8 cellular contexts compared by ENCODE assay signal in genomic region chr11:128497057-128497957, GRCh38.
DNase-seq lines count a peak whose midpoint lies in the region; ATAC-seq and TF ChIP-seq lines count a peak whose summit lies in the region.

No MANE protein-coding gene starts in this region.

- H3K4me3 ChIP-seq in GM12865 (ENCODE audit: low read depth, low read length) (peak overlapping the region; percentile 3; the same call in 1 of the 2 replicates), hepatocyte (no peak overlapping the region), subcutaneous abdominal adipose tissue (ENCODE audit: low read depth in 1 of 5, low read length in 5 of 5) (peak overlapping the region; percentile 21 to 47 (median 30))

- no peaks in the 10 kb centered on the region for H3K27me3 ChIP-seq in hepatocyte
- no peaks in the 10 kb centered on the region for H3K27me3 ChIP-seq in subcutaneous abdominal adipose tissue (ENCODE audit: control insufficient read depth in 5 of 5, insufficient read depth in 4 of 5, low read length in 5 of 5)

- H3K36me3 ChIP-seq in hepatocyte (replicated peaks; ENCODE audit: insufficient read depth, low read depth) (no peaks in the 10 kb centered on the region), subcutaneous abdominal adipose tissue (ENCODE audit: control insufficient read depth in 5 of 5, insufficient read depth in 5 of 5, low read length in 5 of 5) (no peaks in the 10 kb centered on the region)

- H3K4me1 ChIP-seq in hepatocyte (ENCODE audit: insufficient read depth) (peaks cover 35% of the 10 kb centered on the region), subcutaneous abdominal adipose tissue (ENCODE audit: control insufficient read depth in 5 of 5, insufficient read depth in 5 of 5, low read length in 5 of 5) (peaks cover 21 to 93% (median 67%) of the 10 kb centered on the region in 5 donors)

- 50% methylated on average over 10 of the region's 10 CpGs for WGBS in hepatocyte (ENCODE audit: low lambda C conversion rate, missing lambda C conversion rate)

- no peaks in the 10 kb centered on the region for H4K20me1 ChIP-seq in hepatocyte (ENCODE audit: insufficient read depth, poor library complexity, severe bottlenecking)

- peak overlapping the region in 1 of 5 donors; percentile 15 for H3K9ac ChIP-seq in subcutaneous abdominal adipose tissue (ENCODE audit: low read length in 5 of 5)

- H3K79me2 ChIP-seq in hepatocyte: peaks cover 87% of the 10 kb centered on the region

- H3K27ac Mint-ChIP-seq in IgD-negative memory B cell: peak overlapping the region; percentile 84 to 96 (median 92)
- peak overlapping the region; percentile 99 for H3K27ac Mint-ChIP-seq in activated naive CD8-positive, alpha-beta T cell

- TF ChIP-seq CTCF in GM12865 (IDR thresholded peaks at IDR 0.05; ENCODE audit: insufficient read depth, low read depth, low read length, missing control alignments) (no peak), hepatocyte (IDR thresholded peaks at IDR 0.05; ENCODE audit: poor library complexity) (no peak)

- H2AFZ ChIP-seq in hepatocyte: no peak overlapping the region

- H3K9me2 ChIP-seq in hepatocyte (replicated peaks; ENCODE audit: insufficient read depth): no peaks in the 10 kb centered on the region

- DNase-seq in GM12865 (ENCODE audit: low read depth) (peak; percentile 85), hepatocyte (ENCODE audit: low spot score) (peak; percentile 73)
- no peak for DNase-seq in central memory CD4-positive, alpha-beta T cell
- no peak for DNase-seq in activated effector memory CD4-positive, alpha-beta T cell treated with anti-CD3 and anti-CD28 coated beads, Interleukin-2, amount 50 U/mL, for 16 hours

- H3K4me1 Mint-ChIP-seq in IgD-negative memory B cell: peaks cover 89 to 95% (median 93%) of the 10 kb centered on the region in 3 donors
- peaks cover 96% of the 10 kb centered on the region for H3K4me1 Mint-ChIP-seq in activated naive CD8-positive, alpha-beta T cell (ENCODE audit: low read depth)

- H3K9me3 Mint-ChIP-seq in IgD-negative memory B cell: no peaks in the 10 kb centered on the region
- H3K9me3 Mint-ChIP-seq in activated naive CD8-positive, alpha-beta T cell (ENCODE audit: low read depth): no peaks in the 10 kb centered on the region

- peaks cover 2% of the 10 kb centered on the region for H3K27me3 Mint-ChIP-seq in IgD-negative memory B cell
- H3K27me3 Mint-ChIP-seq in activated naive CD8-positive, alpha-beta T cell: no peaks in the 10 kb centered on the region

- ATAC-seq in GM21576 (IDR thresholded peaks at IDR 0.05; ENCODE audit: unreplicated experiment): peak; percentile 62

- H3K4me2 ChIP-seq in hepatocyte: peak overlapping the region; percentile 53

- H3K4me3 Mint-ChIP-seq in IgD-negative memory B cell: peak overlapping the region; percentile 54 to 93 (median 81)
- H3K4me3 Mint-ChIP-seq in activated naive CD8-positive, alpha-beta T cell: peak overlapping the region; percentile 81

- H3K27ac ChIP-seq in hepatocyte (peak overlapping the region; percentile 76), subcutaneous abdominal adipose tissue (ENCODE audit: low read depth, low read length) (peak overlapping the region; percentile 59)

- H3K9me3 ChIP-seq in hepatocyte (ENCODE audit: low read depth) (no peaks in the 10 kb centered on the region), subcutaneous abdominal adipose tissue (ENCODE audit: control insufficient read depth in 5 of 5, low read length in 5 of 5) (no peaks in the 10 kb centered on the region)

- H3K36me3 Mint-ChIP-seq in IgD-negative memory B cell: peaks cover 6% of the 10 kb centered on the region
- H3K36me3 Mint-ChIP-seq in activated naive CD8-positive, alpha-beta T cell: peaks cover 23% of the 10 kb centered on the region

Comparison
In these comparisons a context has a peak if more than half of its experiments do, and no peak if none do; other contexts are left out.
1. DNase-seq: peak in GM12865 (single experiment) and hepatocyte (single experiment); none in central memory CD4-positive, alpha-beta T cell (single experiment) and activated effector memory CD4-positive, alpha-beta T cell treated with anti-CD3 and anti-CD28 coated beads, Interleukin-2, amount 50 U/mL, for 16 hours (single experiment).